1 cellular context compared by ENCODE assay signal in the genomic region with DNA sequence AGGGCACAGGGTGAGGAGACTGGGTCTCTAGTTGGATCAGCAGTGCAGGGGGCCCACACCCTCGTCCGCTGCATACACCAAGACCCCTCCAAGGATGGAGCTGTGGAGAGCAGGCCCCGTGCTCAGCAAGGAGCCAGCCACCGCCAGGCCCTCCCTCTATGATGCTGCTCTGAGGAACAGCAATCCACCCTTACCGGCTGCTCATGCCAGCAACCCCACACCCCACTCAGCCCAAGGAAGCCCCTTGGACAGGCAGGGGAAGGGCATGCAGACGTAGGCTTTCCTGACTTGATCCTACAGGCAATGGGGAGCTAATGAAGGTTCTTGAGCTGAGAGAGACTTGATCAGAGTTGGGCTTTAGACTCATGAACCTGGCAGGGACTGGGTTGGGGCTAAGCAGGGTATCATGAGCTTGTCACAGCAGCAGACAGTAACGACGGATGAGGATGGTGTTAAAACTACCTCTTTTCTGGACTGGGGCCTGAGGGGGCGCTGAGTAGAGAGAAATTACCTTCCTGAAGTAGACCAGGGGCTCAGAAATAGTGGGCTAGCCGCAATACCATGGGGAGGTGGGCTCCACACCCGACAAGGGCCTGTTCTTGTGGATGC.
TF ChIP-seq lines count a peak whose summit lies in the region.

No MANE protein-coding gene starts in this region.

TF ChIP-seq in SK-N-SH treated with all-trans-retinoic acid at 6 μM for 48 hours, 23 proteins besides CTCF, POLR2A, EP300 and RAD21 (continued from another document):
- TF ChIP-seq PPARA (CRISPR knock-in tag; IDR thresholded peaks at IDR 0.05; ENCODE audit: borderline replicate concordance), result no peak
- TF ChIP-seq OSR1 (CRISPR knock-in tag; IDR thresholded peaks at IDR 0.05), result no peak
- TF ChIP-seq ESRRG (CRISPR knock-in tag; IDR thresholded peaks at IDR 0.05), result no peak
- no peak for TF ChIP-seq CSRNP3 (CRISPR knock-in tag; IDR thresholded peaks at IDR 0.05)
- TF ChIP-seq ZNF565 (CRISPR knock-in tag; conservative IDR thresholded peaks at IDR 0.05; ENCODE audit: low read depth), result no peak
- TF ChIP-seq ZNF8 (CRISPR knock-in tag; IDR thresholded peaks at IDR 0.05), result no peak
- no peak for TF ChIP-seq ZFP30 (CRISPR knock-in tag; IDR thresholded peaks at IDR 0.05)
- TF ChIP-seq ISL1 (CRISPR knock-in tag; IDR thresholded peaks at IDR 0.05), result no peak
TF ChIP-seq in SK-N-SH treated with all-trans-retinoic acid at 6 μM for 48 hours: peak in this region for 0.
